32 cellular contexts compared by ENCODE assay signal in the genomic region with DNA sequence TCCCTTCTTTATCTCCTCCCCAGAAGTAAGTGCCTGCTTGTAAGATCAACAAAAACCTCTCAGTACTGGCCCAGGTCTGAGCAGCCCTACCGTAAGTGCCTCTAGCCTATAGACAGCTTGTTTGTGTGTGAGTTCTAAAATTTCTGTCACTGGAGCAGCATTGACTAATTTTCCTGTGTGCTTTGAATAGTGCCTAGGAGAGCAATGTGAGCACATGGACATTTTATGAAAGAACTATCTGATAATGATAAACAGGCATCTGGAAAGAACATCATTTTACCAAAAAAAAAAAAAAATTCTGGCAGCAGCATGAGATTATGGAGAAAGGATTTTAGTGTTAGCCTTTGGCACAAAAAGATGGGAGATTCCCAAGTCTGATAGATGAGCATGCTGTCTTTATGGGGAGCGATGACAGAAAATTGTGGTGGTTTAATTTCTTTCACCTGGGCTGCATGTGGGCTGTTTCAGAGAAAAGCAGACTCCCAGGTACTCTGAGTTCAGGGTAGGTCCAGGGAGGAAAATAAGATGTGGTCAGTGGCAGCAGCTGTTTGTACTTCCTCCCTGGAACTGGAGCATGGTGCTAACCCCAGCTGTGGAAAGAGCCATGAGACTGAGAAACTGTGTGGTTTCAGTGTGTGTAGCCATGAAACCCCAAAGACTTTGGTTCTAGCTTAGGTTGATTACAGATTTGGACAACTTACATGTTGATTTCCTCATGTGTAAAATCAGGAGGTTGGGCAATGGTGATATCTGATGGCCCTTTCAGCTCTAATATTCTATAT.
"Had no signal": no experiment of that assay in that cellular context is flagged by ENCODE, and none has a peak within 500 bp of the region (broad histone marks: within the 10 kb centered on the region; RNA-seq: fewer than 3 reads in every experiment).

No MANE protein-coding gene starts in this region.

- H3K9me3 Mint-ChIP-seq: activated naive CD4-positive, alpha-beta T cell treated with anti-CD3 and anti-CD28 coated beads, Interleukin-2, amount 10 ng/mL, durations not matched to agents 7 days and 5 days; immature natural killer cell had no signal

- H3K9ac ChIP-seq: parathyroid adenoma had no signal

- H3K27ac ChIP-seq: ascending aorta, cardiac muscle cell, coronary artery, dorsolateral prefrontal cortex, heart left ventricle, parathyroid adenoma, spleen, suprapubic skin, tibial artery, upper lobe of right lung had no signal

- H2AFZ ChIP-seq: parathyroid adenoma had no signal

- H3K27me3 ChIP-seq: ascending aorta, cardiac muscle cell, dorsolateral prefrontal cortex, heart left ventricle, spleen, suprapubic skin, tibial artery, upper lobe of right lung had no signal

- H3K36me3 Mint-ChIP-seq: activated naive CD4-positive, alpha-beta T cell treated with anti-CD3 and anti-CD28 coated beads, Interleukin-2, amount 10 ng/mL, durations not matched to agents 7 days and 5 days; activated naive CD8-positive, alpha-beta T cell treated with anti-CD3 and anti-CD28 coated beads, Interleukin-2, amount 10 ng/mL, durations not matched to agents 7 days and 5 days; immature natural killer cell; naive B cell had no signal

- H3K4me3 Mint-ChIP-seq: activated CD4-positive, alpha-beta T cell treated with anti-CD3 and anti-CD28 coated beads for 36 hours; activated CD8-positive, alpha-beta T cell treated with anti-CD3 and anti-CD28 coated beads, Interleukin-2, amount 10 ng/mL, durations not matched to agents 7 days and 5 days; activated naive CD4-positive, alpha-beta T cell treated with anti-CD3 and anti-CD28 coated beads, Interleukin-2, amount 10 ng/mL, durations not matched to agents 7 days and 5 days; activated naive CD8-positive, alpha-beta T cell treated with anti-CD3 and anti-CD28 coated beads, Interleukin-2, amount 10 ng/mL, durations not matched to agents 7 days and 5 days; brain; immature natural killer cell; mesothelial cell of epicardium; naive B cell; neural crest cell; T-helper 2 cell treated with Interferon-gamma antibody and Interleukin-4, amounts not matched to agents 5 μg/mL and 100 μg/mL, for 36 hours had no signal

- H3K27ac Mint-ChIP-seq: activated CD4-positive, alpha-beta T cell treated with anti-CD3 and anti-CD28 coated beads for 36 hours; activated CD8-positive, alpha-beta T cell treated with anti-CD3 and anti-CD28 coated beads, Interleukin-2, amount 10 ng/mL, durations not matched to agents 7 days and 5 days; activated naive CD4-positive, alpha-beta T cell treated with anti-CD3 and anti-CD28 coated beads, Interleukin-2, amount 10 ng/mL, durations not matched to agents 7 days and 5 days; activated naive CD8-positive, alpha-beta T cell treated with anti-CD3 and anti-CD28 coated beads, Interleukin-2, amount 10 ng/mL, durations not matched to agents 7 days and 5 days; brain; immature natural killer cell; mesothelial cell of epicardium; naive B cell; T-helper 2 cell treated with Interferon-gamma antibody and Interleukin-4, amounts not matched to agents 5 μg/mL and 100 μg/mL, for 36 hours had no signal

- DNase-seq: activated CD4-positive, alpha-beta T cell treated with anti-CD3 and anti-CD28 coated beads for 36 hours; activated CD4-positive, CD25-positive, alpha-beta regulatory T cell; activated CD8-positive, alpha-beta T cell treated with anti-CD3 and anti-CD28 coated beads, Interleukin-2, amount 10 ng/mL, durations not matched to agents 7 days and 5 days; activated gamma-delta T cell; activated naive CD4-positive, alpha-beta T cell treated with anti-CD3 and anti-CD28 coated beads, Interleukin-2, amount 10 ng/mL, durations not matched to agents 7 days and 5 days; activated naive CD8-positive, alpha-beta T cell treated with anti-CD3 and anti-CD28 coated beads, Interleukin-2, amount 10 ng/mL, durations not matched to agents 7 days and 5 days; dorsolateral prefrontal cortex; effector memory CD4-positive, alpha-beta T cell; erythroblast; foreskin fibroblast; heart left ventricle; hypothalamus; immature natural killer cell; kidney; left colon; mammary epithelial cell; naive B cell; occipital lobe; right cardiac atrium; spleen; stimulated activated naive CD4-positive, alpha-beta T cell; tibial artery; upper lobe of right lung had no signal

- H3K4me3 ChIP-seq: ascending aorta, cardiac muscle cell, coronary artery, dorsolateral prefrontal cortex, heart left ventricle, spleen, suprapubic skin, tibial artery, upper lobe of right lung had no signal

- ATAC-seq: activated CD4-positive, alpha-beta T cell treated with anti-CD3 and anti-CD28 coated beads for 36 hours; activated CD8-positive, alpha-beta T cell treated with anti-CD3 and anti-CD28 coated beads, Interleukin-2, amount 10 ng/mL, durations not matched to agents 7 days and 5 days; heart left ventricle; left colon; right cardiac atrium; upper lobe of right lung had no signal

- H3K79me2 ChIP-seq: parathyroid adenoma had no signal

- H3K4me1 Mint-ChIP-seq: activated CD4-positive, alpha-beta T cell treated with anti-CD3 and anti-CD28 coated beads for 36 hours; activated naive CD4-positive, alpha-beta T cell treated with anti-CD3 and anti-CD28 coated beads, Interleukin-2, amount 10 ng/mL, durations not matched to agents 7 days and 5 days; activated naive CD8-positive, alpha-beta T cell treated with anti-CD3 and anti-CD28 coated beads, Interleukin-2, amount 10 ng/mL, durations not matched to agents 7 days and 5 days; brain; immature natural killer cell; naive B cell; neural crest cell had no signal

- H3K27me3 Mint-ChIP-seq: activated naive CD4-positive, alpha-beta T cell treated with anti-CD3 and anti-CD28 coated beads, Interleukin-2, amount 10 ng/mL, durations not matched to agents 7 days and 5 days; activated naive CD8-positive, alpha-beta T cell treated with anti-CD3 and anti-CD28 coated beads, Interleukin-2, amount 10 ng/mL, durations not matched to agents 7 days and 5 days; naive B cell had no signal

- H3K4me1 ChIP-seq: ascending aorta, heart left ventricle, parathyroid adenoma, spleen, suprapubic skin, tibial artery, upper lobe of right lung had no signal

- H3K9me3 ChIP-seq: ascending aorta, heart left ventricle, spleen, suprapubic skin, tibial artery, upper lobe of right lung had no signal

- H3K36me3 ChIP-seq: ascending aorta, cardiac muscle cell, heart left ventricle, spleen, suprapubic skin, tibial artery, upper lobe of right lung had no signal
